1 cellular context compared by ENCODE assay signal in genomic region chr1:23188936-23189452, GRCh38.
TF ChIP-seq lines count a peak whose summit lies in the region.

No MANE protein-coding gene starts in this region.

TF ChIP-seq in A549, 52 proteins besides CTCF, POLR2A, EP300 and RAD21:
- TF ChIP-seq MAX (IDR thresholded peaks at IDR 0.05): peak; percentile 82
- 0 out of 2 replicates have a peak, but pooled peaks have one; percentile 47 for TF ChIP-seq FOXS1 (CRISPR knock-in tag; IDR thresholded peaks at IDR 0.05)
- peak; percentile 95 for TF ChIP-seq ZSCAN20 (CRISPR knock-in tag; IDR thresholded peaks at IDR 0.05)
- peak; percentile 54; the same call in 1 of the 2 replicates for TF ChIP-seq TP53 (CRISPR knock-in tag; IDR thresholded peaks at IDR 0.05)
- TF ChIP-seq HOXB13 (CRISPR knock-in tag; IDR thresholded peaks at IDR 0.05; ENCODE audit: low read depth): peak; percentile 74; the same call in 1 of the 2 replicates
- TF ChIP-seq EHF (CRISPR knock-in tag; IDR thresholded peaks at IDR 0.05): peak; percentile 33
- peak; percentile 80 for TF ChIP-seq MAFK (IDR thresholded peaks at IDR 0.05; ENCODE audit: partially characterized antibody)
- peak; percentile 87 for TF ChIP-seq ATOH8 (CRISPR knock-in tag; IDR thresholded peaks at IDR 0.05; ENCODE audit: low read depth)
- peak; percentile 86 to 92 for TF ChIP-seq CEBPB (IDR thresholded peaks at IDR 0.05)
- peak; percentile 71 for TF ChIP-seq NFE2L2 (conservative IDR thresholded peaks at IDR 0.05; ENCODE audit: low read length)
- peak; percentile 50; the same call in 1 of the 2 replicates for TF ChIP-seq PBX3 (IDR thresholded peaks at IDR 0.05)
- TF ChIP-seq ZNF302 (CRISPR knock-in tag; IDR thresholded peaks at IDR 0.05): 0 out of 2 replicates have a peak, but pooled peaks have one; percentile 62
- TF ChIP-seq JUN (IDR thresholded peaks at IDR 0.05): peak; percentile 42 to 66; a peak in 3 of 5 replicates
- peak; percentile 94 for TF ChIP-seq HEYL (CRISPR knock-in tag; IDR thresholded peaks at IDR 0.05)
- peak; percentile 78; the same call in 1 of the 2 replicates for TF ChIP-seq HOXB5 (CRISPR knock-in tag; IDR thresholded peaks at IDR 0.05)
- peak; percentile 80 for TF ChIP-seq HES2 (IDR thresholded peaks at IDR 0.05)
- TF ChIP-seq GATA3 (IDR thresholded peaks at IDR 0.05; ENCODE audit: borderline replicate concordance): peak; percentile 53; the same call in 1 of the 2 replicates
- TF ChIP-seq FOSL2 (IDR thresholded peaks at IDR 0.05): peak; percentile 69
- TF ChIP-seq FOSL2 (CRISPR knock-in tag; IDR thresholded peaks at IDR 0.05): peak; percentile 89
